Comparison of ENCODE assay signal across 13 cellular contexts in the genomic region with DNA sequence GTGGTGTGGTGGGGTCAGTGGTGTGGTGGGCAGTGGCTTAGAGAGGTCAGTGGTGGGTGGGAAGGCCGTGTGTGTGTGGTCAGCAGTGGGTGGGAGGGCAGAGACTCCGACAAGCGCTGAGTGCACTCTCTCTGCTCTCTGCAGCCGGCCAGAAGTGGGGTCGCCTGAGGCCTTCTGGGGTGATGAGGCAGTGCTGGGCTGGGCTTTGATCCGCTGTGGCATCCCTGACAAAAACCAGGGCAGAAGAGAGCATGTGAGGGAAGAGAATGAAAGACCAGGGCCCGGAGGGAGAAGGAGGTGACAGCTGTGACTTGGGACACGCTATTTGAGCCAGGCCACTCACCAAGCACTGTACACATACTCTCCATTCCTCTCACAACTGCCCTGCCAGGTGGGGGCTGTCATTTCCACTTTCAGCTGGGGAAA. TPM values are rescaled to one million over a fixed set of nuclear protein-coding genes. Genes with fewer than 3 reads are reported as not detected.
"Had no signal": no experiment of that assay in that cellular context is flagged by ENCODE, and none has a peak within 500 bp of the region (broad histone marks: within the 10 kb centered on the region; RNA-seq: fewer than 3 reads in every experiment).

No MANE protein-coding gene starts in this region.

- H3K4me3 ChIP-seq: gastrocnemius medialis, heart right ventricle, lung had no signal

- H3K27ac ChIP-seq: gastrocnemius medialis, heart right ventricle had no signal

- DNase-seq: activated CD4-positive, alpha-beta memory T cell treated with anti-CD3 and anti-CD28 coated beads for 36 hours; activated CD4-positive, alpha-beta T cell treated with anti-CD3 and anti-CD28 coated beads for 36 hours; activated gamma-delta T cell; activated T-cell treated with anti-CD3 and anti-CD28 coated beads, Interleukin-2, amount 50 U/mL, for 4 hours; dermis blood vessel endothelial cell; effector memory CD8-positive, alpha-beta T cell; natural killer cell; stimulated activated CD4-positive, alpha-beta T cell treated with anti-CD3 and anti-CD28 coated beads, Interleukin-4, amount 100 ng/mL, for 1 hour; stimulated activated naive CD4-positive, alpha-beta T cell treated with Interleukin-2 at 50 U/mL for 16 hours; T-helper 17 cell had no signal

- ATAC-seq: activated T-cell treated with anti-CD3 and anti-CD28 coated beads, Interleukin-2, amount 50 U/mL, for 4 hours; effector memory CD8-positive, alpha-beta T cell; natural killer cell; T-helper 17 cell had no signal

- H3K9me3 ChIP-seq: gastrocnemius medialis, heart right ventricle had no signal

- H3K27me3 ChIP-seq: gastrocnemius medialis, heart right ventricle had no signal

- H3K36me3 ChIP-seq: gastrocnemius medialis, heart right ventricle had no signal

RNA-seq across cellular contexts. Expression of a gene that starts 50.8 kb away (rescaled TPM):
- total RNA-seq: dermis blood vessel endothelial cell had no signal
